In genomic region chr16:89613101-89613953, GRCh38 we compare ENCODE assay signal across 19 cellular contexts. TPM values are rescaled to one million over a fixed set of nuclear protein-coding genes. Genes with fewer than 3 reads are reported as not detected.
DNase-seq lines count a peak whose midpoint lies in the region; ATAC-seq, FAIRE-seq and TF ChIP-seq lines count a peak whose summit lies in the region.
"Had no signal": no experiment of that assay in that cellular context is flagged by ENCODE, and none has a peak within 500 bp of the region (broad histone marks: within the 10 kb centered on the region; RNA-seq: fewer than 3 reads in every experiment).

Gene DPEP1, plus strand, starts transcription at chr16:89613642. Its CDS starts 16,769 bp downstream, at chr16:89630411.

- H3K4me3 ChIP-seq in GM23338: no peak within 1 kb of the TSS
- H3K4me3 ChIP-seq in NB4 (ENCODE audit: low read depth, low read length): no peak within 1 kb of the TSS
- H3K4me3 ChIP-seq in pancreas: peak within 1 kb of the TSS; percentile 15 to 52 (median 36)
- H3K4me3 ChIP-seq: upper lobe of left lung had no signal

- H3F3A ChIP-seq in GM23338 (replicated peaks; ENCODE audit: low read depth): no peaks in the 10 kb centered on the region

- H3K36me3 Mint-ChIP-seq in GM23338 (ENCODE audit: low read depth): no peaks in the 10 kb centered on the region; the same call in 2 of the 3 replicates
- peaks cover 20% of the 10 kb centered on the region for H3K36me3 Mint-ChIP-seq in endothelial cell (ENCODE audit: low read depth, unreplicated experiment)
- no peaks in the 10 kb centered on the region for H3K36me3 Mint-ChIP-seq in activated T-cell treated with anti-CD3 and anti-CD28 coated beads, Interleukin-2, amount 50 U/mL, for 24 hours (ENCODE audit: low read depth)
- H3K36me3 Mint-ChIP-seq: activated CD4-positive, alpha-beta memory T cell treated with anti-CD3 and anti-CD28 coated beads for 36 hours; immature natural killer cell had no signal

- no peak for FAIRE-seq in pancreas (lab: Jason Lieb, UNC)
- FAIRE-seq in RCC 7860 (lab: Jason Lieb, UNC): no peak
- FAIRE-seq: GM19239 had no signal

- intact Hi-C loops in pancreas (cut with DNase I): no loop called here

- DNase-seq in GM23338 (ENCODE audit: low spot score) (peak; percentile 49), NB4 (ENCODE audit: low read depth) (peak; percentile 47), endothelial cell (ENCODE audit: low spot score) (no peak), pancreas (peak; percentile 66 to 92 (median 84)), RCC 7860 (ENCODE audit: low spot score) (no peak), islet precursor cell (no peak)
- DNase-seq in activated T-cell treated with anti-CD3 and anti-CD28 coated beads, Interleukin-2, amount 50 U/mL, for 24 hours: no peak
- DNase-seq: activated CD4-positive, alpha-beta memory T cell treated with anti-CD3 and anti-CD28 coated beads for 36 hours; BE2C; immature natural killer cell; NCI-H1436 treated with DMSO at 0.1 percent for 48 hours; NCI-H748 treated with DMSO at 0.1 percent for 48 hours; Right ventricle myocardium superior; stimulated activated CD4-positive, alpha-beta T cell treated with anti-CD3 and anti-CD28 coated beads, Interleukin-15, amount 100 ng/mL, for 24 hours had no signal

- H3K27ac Mint-ChIP-seq in GM23338: no peak within 1 kb of the TSS
- peak within 1 kb of the TSS; percentile 75 for H3K27ac Mint-ChIP-seq in endothelial cell (ENCODE audit: unreplicated experiment)
- no peak within 1 kb of the TSS for H3K27ac Mint-ChIP-seq in activated T-cell treated with anti-CD3 and anti-CD28 coated beads, Interleukin-2, amount 50 U/mL, for 24 hours
- H3K27ac Mint-ChIP-seq: activated CD4-positive, alpha-beta memory T cell treated with anti-CD3 and anti-CD28 coated beads for 36 hours; activated T-helper 2 cell treated with anti-CD3 and anti-CD28 coated beads, Interferon-gamma antibody, Interleukin-2, Interleukin-4, amounts not matched to agents 10 μg/mL and 5 μg/mL and 100 μg/mL, durations not matched to agents 14 hours and 24 hours and 36 hours; immature natural killer cell had no signal

- peaks cover 12% of the 10 kb centered on the region for H3K4me1 Mint-ChIP-seq in GM23338
- peaks cover 34% of the 10 kb centered on the region for H3K4me1 Mint-ChIP-seq in endothelial cell (ENCODE audit: unreplicated experiment)
- H3K4me1 Mint-ChIP-seq in activated T-cell treated with anti-CD3 and anti-CD28 coated beads, Interleukin-2, amount 50 U/mL, for 24 hours (ENCODE audit: low read depth): peaks cover 12% of the 10 kb centered on the region

- peak within 1 kb of the TSS; percentile 91; the same call in 1 of the 2 replicates for H2AFZ ChIP-seq in GM23338

- H3K9me3 ChIP-seq in pancreas: no peaks in the 10 kb centered on the region
- H3K9me3 ChIP-seq: BE2C, upper lobe of left lung had no signal

- H4K20me1 ChIP-seq in GM23338 (replicated peaks; ENCODE audit: insufficient read depth): no peaks in the 10 kb centered on the region

- H3K4me3 Mint-ChIP-seq in GM23338 (peak within 1 kb of the TSS; percentile 31; the same call in 1 of the 3 replicates), endothelial cell (ENCODE audit: unreplicated experiment) (peak within 1 kb of the TSS; percentile 51)
- H3K4me3 Mint-ChIP-seq in activated T-cell treated with anti-CD3 and anti-CD28 coated beads, Interleukin-2, amount 50 U/mL, for 24 hours: no peak within 1 kb of the TSS
- H3K4me3 Mint-ChIP-seq: activated CD4-positive, alpha-beta memory T cell treated with anti-CD3 and anti-CD28 coated beads for 36 hours; immature natural killer cell had no signal

- peaks cover 3% of the 10 kb centered on the region; the same call in 2 of the 3 replicates for H3K9me3 Mint-ChIP-seq in GM23338
- H3K9me3 Mint-ChIP-seq in endothelial cell (ENCODE audit: unreplicated experiment): peaks cover 5% of the 10 kb centered on the region
- H3K9me3 Mint-ChIP-seq in activated T-cell treated with anti-CD3 and anti-CD28 coated beads, Interleukin-2, amount 50 U/mL, for 24 hours: no peaks in the 10 kb centered on the region

- no peaks in the 10 kb centered on the region for H3K9me2 ChIP-seq in GM23338 (ENCODE audit: insufficient read depth)

- H3K27me3 ChIP-seq in GM23338 (ENCODE audit: insufficient read depth): no peaks in the 10 kb centered on the region
- H3K27me3 ChIP-seq in pancreas: no peaks in the 10 kb centered on the region
- H3K27me3 ChIP-seq: BE2C, upper lobe of left lung had no signal

- ATAC-seq in GM23338 (peak; percentile 48), pancreas (peak; percentile 89 to 95 (median 92))

- peaks cover 9% of the 10 kb centered on the region for H3K27me3 Mint-ChIP-seq in GM23338 (ENCODE audit: insufficient read depth, low read depth, poor library complexity)
- H3K27me3 Mint-ChIP-seq in endothelial cell (ENCODE audit: unreplicated experiment): peaks cover 15% of the 10 kb centered on the region
- no peaks in the 10 kb centered on the region for H3K27me3 Mint-ChIP-seq in activated T-cell treated with anti-CD3 and anti-CD28 coated beads, Interleukin-2, amount 50 U/mL, for 24 hours
- H3K27me3 Mint-ChIP-seq: activated CD4-positive, alpha-beta memory T cell treated with anti-CD3 and anti-CD28 coated beads for 36 hours had no signal

- no peak for TF ChIP-seq POLR2A in NB4 (IDR thresholded peaks at IDR 0.05; ENCODE audit: extremely low read depth, insufficient read length)

- H3K79me2 ChIP-seq in GM23338 (replicated peaks; ENCODE audit: insufficient read depth): no peaks in the 10 kb centered on the region

- H3K36me3 ChIP-seq in GM23338 (ENCODE audit: insufficient read depth) (no peaks in the 10 kb centered on the region), pancreas (no peaks in the 10 kb centered on the region)
- H3K36me3 ChIP-seq: BE2C, upper lobe of left lung had no signal

- no peak within 1 kb of the TSS for H3K4me2 ChIP-seq in GM23338

- 29 to 31% methylated on average over 20 of the region's 20 CpGs for WGBS in pancreas, 2 donors

- H3K27ac ChIP-seq in GM23338 (ENCODE audit: low read depth) (no peak within 1 kb of the TSS), pancreas (peak within 1 kb of the TSS; percentile 64 to 80 (median 66))
- H3K27ac ChIP-seq: upper lobe of left lung had no signal

- no peak for TF ChIP-seq CTCF in GM23338 (conservative IDR thresholded peaks at IDR 0.05; ENCODE audit: low read depth in 2 of 2)
- no peak for TF ChIP-seq CTCF in NB4 (IDR thresholded peaks at IDR 0.05; ENCODE audit: low read depth, low read length)
- no peak for TF ChIP-seq CTCF in endothelial cell (IDR thresholded peaks at IDR 0.05; ENCODE audit: unreplicated experiment)
- no peak for TF ChIP-seq CTCF in pancreas (IDR thresholded peaks at IDR 0.05)

- H3K4me1 ChIP-seq in GM23338 (ENCODE audit: insufficient read depth): no peaks in the 10 kb centered on the region; the same call in 1 of the 2 replicates
- H3K4me1 ChIP-seq in pancreas: peaks cover 0 to 6% (median 3%) of the 10 kb centered on the region in 3 donors

TF ChIP-seq in GM23338, 12 proteins besides CTCF, POLR2A, EP300 and RAD21 (continues in another document):
- TF ChIP-seq ETS1 (IDR thresholded peaks at IDR 0.05): no peak
- no peak for TF ChIP-seq REST (IDR thresholded peaks at IDR 0.05; ENCODE audit: unreplicated experiment)
- TF ChIP-seq POLR2AphosphoS5 (IDR thresholded peaks at IDR 0.05; ENCODE audit: low read depth): no peak
- no peak for TF ChIP-seq ZNF114 (CRISPR knock-in tag; IDR thresholded peaks at IDR 0.05)
- TF ChIP-seq EZH2phosphoT487 (IDR thresholded peaks at IDR 0.05; ENCODE audit: unreplicated experiment): no peak
- TF ChIP-seq JUNB (IDR thresholded peaks at IDR 0.05; ENCODE audit: unreplicated experiment): no peak
- TF ChIP-seq NANOG (IDR thresholded peaks at IDR 0.05; ENCODE audit: borderline replicate concordance): no peak

RNA-seq across cellular contexts. Expression of gene DPEP1, which starts in this region (rescaled TPM):
- 0.93 and 2.3 TPM in 2 replicates for total RNA-seq in GM23338 (2014; rRNA removed; shearing (Covaris generic))
- 0.38 and 1.7 TPM in 2 replicates for polyA plus RNA-seq in GM23338 (2016; fragmentation: Nextera tagmentation; extraction: Ambion mirVana)
- total RNA-seq in endothelial cell (ENCODE audit: unreplicated experiment): 118 TPM
- 100 to 1,000 TPM; 109 to 168 (median 125) TPM for total RNA-seq in pancreas
- polyA plus RNA-seq in pancreas: 100 to 1,000 TPM; 114 to 149 TPM
- total RNA-seq: activated CD4-positive, alpha-beta memory T cell treated with anti-CD3 and anti-CD28 coated beads for 36 hours; activated T-helper 2 cell treated with anti-CD3 and anti-CD28 coated beads, Interferon-gamma antibody, Interleukin-2, Interleukin-4, amounts not matched to agents 10 μg/mL and 5 μg/mL and 100 μg/mL, durations not matched to agents 14 hours and 24 hours and 36 hours; G401; mononuclear cell; Right ventricle myocardium superior had no signal
- polyA plus RNA-seq: immature natural killer cell had no signal

Comparison
In these comparisons a context has a peak if more than half of its experiments do, and no peak if none do; other contexts are left out.
1. RNA of gene DPEP1 (total RNA-seq): 109 to 168 TPM in pancreas and 118 TPM in endothelial cell (single experiment); 0.93 to 2.3 TPM in GM23338; every median in the first group is over 10 times any median in the second.
2. RNA of gene DPEP1 (polyA plus RNA-seq): 114 to 149 TPM in pancreas; 0.38 to 1.7 TPM in GM23338; every median in the first group is over 10 times any median in the second.
3. DNase-seq: peak in GM23338 (single experiment), NB4 (single experiment) and pancreas (6 of 6); none in endothelial cell (single experiment), activated T-cell treated with anti-CD3 and anti-CD28 coated beads, Interleukin-2, amount 50 U/mL, for 24 hours (single experiment), RCC 7860 (single experiment) and islet precursor cell (single experiment).
4. H3K4me3 ChIP-seq: peak in pancreas (4 of 4); none in GM23338 (single experiment) and NB4 (single experiment).